ENCODE assay signal across 18 cellular contexts in the genomic region with DNA sequence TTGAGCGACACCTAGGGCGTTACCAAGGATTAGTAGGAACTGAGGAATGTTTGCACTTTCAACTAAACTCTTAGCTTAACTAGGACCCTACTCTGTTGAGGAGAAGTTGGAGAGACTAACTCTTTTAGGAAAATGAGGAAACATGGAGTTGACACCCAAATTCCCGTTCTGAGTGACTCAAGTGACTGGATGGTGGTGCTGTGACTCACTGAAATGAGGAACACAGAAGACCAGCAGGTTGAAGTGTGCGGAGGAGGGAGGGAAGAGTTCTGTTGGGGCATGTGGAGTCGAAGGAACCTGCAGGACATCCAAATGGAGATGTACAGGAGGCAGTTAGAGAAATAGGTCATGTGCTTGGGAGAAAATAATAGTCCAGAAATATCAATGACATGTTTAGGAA.
"Had no signal": no experiment of that assay in that cellular context is flagged by ENCODE, and none has a peak within 500 bp of the region (broad histone marks: within the 10 kb centered on the region; RNA-seq: fewer than 3 reads in every experiment).

No MANE protein-coding gene starts in this region.

- DNase-seq: activated B cell treated with CpG ODN at 0.5 μM for 24 hours; activated CD4-positive, alpha-beta T cell treated with anti-CD3 and anti-CD28 coated beads, Interleukin-2, amount 50 U/mL, for 1 hour; activated naive CD4-positive, alpha-beta T cell; activated naive CD8-positive, alpha-beta T cell treated with anti-CD3 and anti-CD28 coated beads, Interleukin-2, amount 50 U/mL, for 24 hours; activated T-cell treated with anti-CD3 and anti-CD28 coated beads, Interleukin-2, amount 50 U/mL, for 4 hours; caudate nucleus; effector CD8-positive, alpha-beta T cell; left colon; mucosa of descending colon; naive thymus-derived CD8-positive, alpha-beta T cell; nucleus accumbens; right cardiac atrium; small intestine; substantia nigra; T-helper 17 cell; transverse colon had no signal

- H3K4me3 ChIP-seq: coronary artery, mucosa of descending colon, transverse colon had no signal

- H3K4me1 ChIP-seq: transverse colon had no signal

- H3K9me3 Mint-ChIP-seq: activated B cell treated with CpG ODN at 0.5 μM for 24 hours; activated naive CD8-positive, alpha-beta T cell treated with anti-CD3 and anti-CD28 coated beads, Interleukin-2, amount 50 U/mL, for 24 hours; activated T-cell treated with anti-CD3 and anti-CD28 coated beads, Interleukin-2, amount 50 U/mL, for 4 hours; naive thymus-derived CD8-positive, alpha-beta T cell; stimulated activated effector memory CD8-positive, alpha-beta T cell treated with anti-CD3 and anti-CD28 coated beads, Interleukin-12 subunit alpha, Interleukin-12 subunit beta, amount 100 ng/mL, for 72 hours had no signal

- H3K4me3 Mint-ChIP-seq: activated B cell treated with CpG ODN at 0.5 μM for 24 hours; activated naive CD8-positive, alpha-beta T cell treated with anti-CD3 and anti-CD28 coated beads, Interleukin-2, amount 50 U/mL, for 24 hours; activated T-cell treated with anti-CD3 and anti-CD28 coated beads, Interleukin-2, amount 50 U/mL, for 4 hours; naive thymus-derived CD8-positive, alpha-beta T cell; stimulated activated effector memory CD8-positive, alpha-beta T cell treated with anti-CD3 and anti-CD28 coated beads, Interleukin-12 subunit alpha, Interleukin-12 subunit beta, amount 100 ng/mL, for 72 hours; T-helper 17 cell had no signal

- H3K27me3 ChIP-seq: transverse colon had no signal

- H3K27ac ChIP-seq: coronary artery, transverse colon had no signal

- H3K27ac Mint-ChIP-seq: activated B cell treated with CpG ODN at 0.5 μM for 24 hours; activated naive CD8-positive, alpha-beta T cell treated with anti-CD3 and anti-CD28 coated beads, Interleukin-2, amount 50 U/mL, for 24 hours; stimulated activated effector memory CD8-positive, alpha-beta T cell treated with anti-CD3 and anti-CD28 coated beads, Interleukin-12 subunit alpha, Interleukin-12 subunit beta, amount 100 ng/mL, for 72 hours; T-helper 17 cell had no signal

- ATAC-seq: activated naive CD8-positive, alpha-beta T cell treated with anti-CD3 and anti-CD28 coated beads, Interleukin-2, amount 50 U/mL, for 24 hours; activated T-cell treated with anti-CD3 and anti-CD28 coated beads, Interleukin-2, amount 50 U/mL, for 4 hours; left colon; mucosa of descending colon; naive thymus-derived CD8-positive, alpha-beta T cell; right cardiac atrium; stimulated activated effector memory CD8-positive, alpha-beta T cell treated with anti-CD3 and anti-CD28 coated beads, Interleukin-12 subunit alpha, Interleukin-12 subunit beta, amount 100 ng/mL, for 72 hours; T-helper 17 cell had no signal

- H3K9me3 ChIP-seq: mucosa of descending colon, transverse colon had no signal

- H3K27me3 Mint-ChIP-seq: activated B cell treated with CpG ODN at 0.5 μM for 24 hours; activated naive CD8-positive, alpha-beta T cell treated with anti-CD3 and anti-CD28 coated beads, Interleukin-2, amount 50 U/mL, for 24 hours; naive thymus-derived CD8-positive, alpha-beta T cell; T-helper 17 cell had no signal

- H3K4me1 Mint-ChIP-seq: activated B cell treated with CpG ODN at 0.5 μM for 24 hours; activated naive CD8-positive, alpha-beta T cell treated with anti-CD3 and anti-CD28 coated beads, Interleukin-2, amount 50 U/mL, for 24 hours; stimulated activated effector memory CD8-positive, alpha-beta T cell treated with anti-CD3 and anti-CD28 coated beads, Interleukin-12 subunit alpha, Interleukin-12 subunit beta, amount 100 ng/mL, for 72 hours had no signal
